Comparison of ENCODE assay signal across 15 cellular contexts in genomic region chr7:100881136-100881535, GRCh38. TPM values are rescaled to one million over a fixed set of nuclear protein-coding genes. Genes with fewer than 3 reads are reported as not detected.
"Had no signal": no experiment of that assay in that cellular context is flagged by ENCODE, and none has a peak within 500 bp of the region (broad histone marks: within the 10 kb centered on the region; RNA-seq: fewer than 3 reads in every experiment).

No MANE protein-coding gene starts in this region.

- H3K4me3 Mint-ChIP-seq: activated CD4-positive, alpha-beta memory T cell treated with anti-CD3 and anti-CD28 coated beads for 36 hours; activated T-cell treated with anti-CD3 and anti-CD28 coated beads, Interleukin-2, amount 50 U/mL, for 72 hours; stimulated activated memory B cell treated with anti-CD40 and anti-IgM and Interleukin-4, amounts not matched to agents 10 μg/mL and 1 μg/mL and 100 μg/mL, for 72 hours had no signal

- DNase-seq: activated CD4-positive, alpha-beta memory T cell treated with anti-CD3 and anti-CD28 coated beads for 36 hours; activated gamma-delta T cell; activated T-cell treated with anti-CD3 and anti-CD28 coated beads, Interleukin-2, amount 50 U/mL, for 72 hours; erythroblast; gastrocnemius medialis; left colon; stimulated activated CD4-positive, alpha-beta T cell treated with anti-CD3 and anti-CD28 coated beads, Interleukin-12 subunit alpha, Interleukin-12 subunit beta, amount 100 ng/mL, for 4 hours; stimulated activated CD4-positive, alpha-beta T cell treated with anti-CD3 and anti-CD28 coated beads, Interleukin-2, amount 100 ng/mL, for 24 hours; SW 1271 had no signal

- ATAC-seq: activated CD4-positive, CD25-positive, alpha-beta regulatory T cell treated with anti-CD3 and anti-CD28 coated beads, Interleukin-2, amount 50 U/mL, for 24 hours; activated T-cell treated with anti-CD3 and anti-CD28 coated beads, Interleukin-2, amount 50 U/mL, for 72 hours; gastrocnemius medialis; left colon; stimulated activated memory B cell treated with anti-CD40 and anti-IgM and Interleukin-4, amounts not matched to agents 10 μg/mL and 1 μg/mL and 100 μg/mL, for 72 hours had no signal

- H3K27ac Mint-ChIP-seq: activated CD4-positive, alpha-beta memory T cell treated with anti-CD3 and anti-CD28 coated beads for 36 hours; stimulated activated memory B cell treated with anti-CD40 and anti-IgM and Interleukin-4, amounts not matched to agents 10 μg/mL and 1 μg/mL and 100 μg/mL, for 72 hours had no signal

- H3K27ac ChIP-seq: gastrocnemius medialis, parathyroid adenoma, SJSA1, tibial nerve had no signal

- H3K27me3 Mint-ChIP-seq: activated CD4-positive, alpha-beta memory T cell treated with anti-CD3 and anti-CD28 coated beads for 36 hours; stimulated activated memory B cell treated with anti-CD40 and anti-IgM and Interleukin-4, amounts not matched to agents 10 μg/mL and 1 μg/mL and 100 μg/mL, for 72 hours had no signal

- H3K9me3 Mint-ChIP-seq: activated CD4-positive, alpha-beta memory T cell treated with anti-CD3 and anti-CD28 coated beads for 36 hours; activated T-cell treated with anti-CD3 and anti-CD28 coated beads, Interleukin-2, amount 50 U/mL, for 72 hours; stimulated activated memory B cell treated with anti-CD40 and anti-IgM and Interleukin-4, amounts not matched to agents 10 μg/mL and 1 μg/mL and 100 μg/mL, for 72 hours had no signal

RNA-seq across cellular contexts. Expression of gene ACHE, which starts 14.6 kb away (rescaled TPM):
- total RNA-seq: activated CD4-positive, alpha-beta memory T cell treated with anti-CD3 and anti-CD28 coated beads for 36 hours; bronchial epithelial cell had no signal
